9 cellular contexts compared by ENCODE assay signal in genomic region chr2:237701033-237701858, GRCh38.
DNase-seq lines count a peak whose midpoint lies in the region; ATAC-seq, FAIRE-seq and TF ChIP-seq lines count a peak whose summit lies in the region.
"Had no signal": no experiment of that assay in that cellular context is flagged by ENCODE, and none has a peak within 500 bp of the region (broad histone marks: within the 10 kb centered on the region; RNA-seq: fewer than 3 reads in every experiment).

No MANE protein-coding gene starts in this region.

- no peak overlapping the region; a peak in 1 of 7 replicates for H3K9ac ChIP-seq in H1 (replicated peaks in 1 of 4; ENCODE audit: extremely low read depth in 1 of 4, low read depth in 3 of 4, low read length in 3 of 4)
- no peak overlapping the region for H3K9ac ChIP-seq in parathyroid adenoma

- TF ChIP-seq POLR2A in Peyer's patch (IDR thresholded peaks at IDR 0.05) (no peak), H1 (IDR thresholded peaks at IDR 0.05; ENCODE audit: control extremely low read depth in 1 of 2, low read depth in 2 of 2, low read length in 2 of 2) (no peak)

- peak overlapping the region; percentile 38; the same call in 1 of the 2 replicates for H3K18ac ChIP-seq in H1 (ENCODE audit: extremely low read depth, low read length)

- H4K91ac ChIP-seq in H1 (replicated peaks; ENCODE audit: insufficient read length, low read length), result peak overlapping the region; percentile 75

- H3K14ac ChIP-seq in H1 (ENCODE audit: insufficient read length), result no peak overlapping the region

- H3K23ac ChIP-seq in H1 (ENCODE audit: insufficient read length), result no peak overlapping the region

- CTCF ChIA-PET in CD8-positive, alpha-beta T cell (lab: Charles Lee), result interaction anchor here (0.8 to 25.3 kb wide), 5 partner anchors 8 to 47 kb away, joined by 3 to 328 read pairs (median 3); no protein-coding TSS in a partner anchor
- CTCF ChIA-PET in H1 (lab: Charles Lee; ENCODE audit: partially characterized antibody), result interaction anchor here (1.1 to 2.4 kb wide), 6 partner anchors 14 to 189 kb away, joined by 3 to 7 read pairs (median 4); no protein-coding TSS in a partner anchor
- CTCF ChIA-PET in HEK293T (lab: Yijun Ruan, JAX), result interaction anchor here (1.3 kb wide), 1 partner anchor 14 kb away, joined by 4 read pairs; no protein-coding TSS in a partner anchor

- peaks cover 0 to 86% of the 10 kb centered on the region in 2 experiments; a peak in 2 of 4 replicates for H3K79me2 ChIP-seq in H1 (ENCODE audit: control insufficient read depth in 1 of 2, insufficient read depth in 2 of 2, low read length in 2 of 2)
- peaks cover 53% of the 10 kb centered on the region for H3K79me2 ChIP-seq in parathyroid adenoma

- peak; percentile 18 for ATAC-seq in CD8-positive, alpha-beta T cell
- ATAC-seq in HG02571 (IDR thresholded peaks at IDR 0.05; ENCODE audit: unreplicated experiment), result no peak

- no peak for TF ChIP-seq RAD21 in H1 (IDR thresholded peaks at IDR 0.05 in 1 of 2, conservative IDR thresholded peaks at IDR 0.05 in 1 of 2; ENCODE audit: low read depth in 2 of 2, low read length in 2 of 2)

- no peaks in the 10 kb centered on the region for H3K23me2 ChIP-seq in H1 (ENCODE audit: low read depth, low read length)

- no peaks in the 10 kb centered on the region for H3K9me3 ChIP-seq in CD8-positive, alpha-beta T cell (ENCODE audit: low read length)
- H3K9me3 ChIP-seq in Peyer's patch (no peaks in the 10 kb centered on the region), H1 (ENCODE audit: insufficient read depth in 2 of 2, low read depth in 1 of 2, low read length in 1 of 2) (no peaks in the 10 kb centered on the region), parathyroid adenoma (ENCODE audit: control insufficient read depth, low read length) (no peaks in the 10 kb centered on the region)

- peaks cover 94% of the 10 kb centered on the region for H3K4me1 Mint-ChIP-seq in CD8-positive, alpha-beta T cell (ENCODE audit: low read depth)

- no peaks in the 10 kb centered on the region for H3K27me3 Mint-ChIP-seq in CD8-positive, alpha-beta T cell (ENCODE audit: low read depth)

- peaks cover 3 to 18% of the 10 kb centered on the region in 2 experiments for H4K20me1 ChIP-seq in H1 (replicated peaks in 1 of 2; ENCODE audit: control insufficient read depth in 1 of 2, insufficient read depth in 2 of 2, low read length in 2 of 2)

- H2BK120ac ChIP-seq in H1 (replicated peaks; ENCODE audit: low read depth, low read length), result peak overlapping the region; percentile 49

- 0 out of 2 replicates have a peak overlapping the region, but pooled peaks have one; percentile 9 for H4K8ac ChIP-seq in H1 (ENCODE audit: extremely low read depth, insufficient read depth, low read length)

- peaks cover 17% of the 10 kb centered on the region for H3K36me3 Mint-ChIP-seq in CD8-positive, alpha-beta T cell

- H3K4ac ChIP-seq in H1 (replicated peaks; ENCODE audit: insufficient read length, low read depth, low read length), result peak overlapping the region; percentile 34

- no peak for FAIRE-seq in H1 (lab: Jason Lieb, UNC)
- FAIRE-seq: frontal cortex had no signal

- peaks cover 22% of the 10 kb centered on the region for H3K79me1 ChIP-seq in H1 (ENCODE audit: low read depth, low read length)

- intact Hi-C loops in CD8-positive, alpha-beta T cell (cut with DNase I, micrococcal nuclease), result loop anchor here (2.0 to 10.0 kb wide), 3 partner anchors 14 to 264 kb away; partner anchors contain the start of gene UBE2F (in 1 of the 2)

- H2BK20ac ChIP-seq in H1 (ENCODE audit: low read length), result peak overlapping the region; percentile 95

- POLR2A ChIA-PET in CD8-positive, alpha-beta T cell (lab: Charles Lee), result interaction anchor here (1.1 to 1.2 kb wide), 2 partner anchors 9 to 26 kb away, joined by 4 to 6 read pairs; no protein-coding TSS in a partner anchor
- POLR2A ChIA-PET in H1 (lab: Charles Lee; ENCODE audit: partially characterized antibody) (interaction anchor here (1.4 to 2.1 kb wide), 4 partner anchors 8 to 78 kb away, joined by 3 to 6 read pairs (median 6); no protein-coding TSS in a partner anchor), HEK293T (lab: Yijun Ruan, JAX) (interaction anchor here (1.1 to 1.5 kb wide), 4 partner anchors 10 to 32 kb away, joined by 3 to 6 read pairs (median 3); no protein-coding TSS in a partner anchor)

- H3K9me3 Mint-ChIP-seq in CD8-positive, alpha-beta T cell, result no peaks in the 10 kb centered on the region

- peak overlapping the region; percentile 99; the same call in 1 of the 2 replicates for H2BK15ac ChIP-seq in H1 (ENCODE audit: low read length)

- H3K27me3 ChIP-seq in CD8-positive, alpha-beta T cell (ENCODE audit: insufficient read depth, low read length), result no peaks in the 10 kb centered on the region
- H3K27me3 ChIP-seq in Peyer's patch, result no peaks in the 10 kb centered on the region
- H3K27me3 ChIP-seq in H1 (replicated peaks in 1 of 4; ENCODE audit: control insufficient read depth in 3 of 4, extremely low read depth in 1 of 4, insufficient read depth in 3 of 4, low read length in 3 of 4), result no peaks in the 10 kb centered on the region
- H3K27me3 ChIP-seq in parathyroid adenoma (ENCODE audit: control insufficient read depth, insufficient read depth, low read length), result no peaks in the 10 kb centered on the region

- H2AFZ ChIP-seq in H1 (ENCODE audit: low read length) (no peak overlapping the region), parathyroid adenoma (no peak overlapping the region)

- no peaks in the 10 kb centered on the region for H3K36me3 ChIP-seq in CD8-positive, alpha-beta T cell (ENCODE audit: insufficient read depth, low read length)
- H3K36me3 ChIP-seq in Peyer's patch (no peaks in the 10 kb centered on the region), H1 (ENCODE audit: control insufficient read depth in 2 of 4, insufficient read depth in 4 of 4, low read length in 3 of 4) (no peaks in the 10 kb centered on the region), parathyroid adenoma (ENCODE audit: control insufficient read depth, insufficient read depth, low read length) (no peaks in the 10 kb centered on the region)

- TF ChIP-seq CTCF in CD8-positive, alpha-beta T cell (IDR thresholded peaks at IDR 0.05), result no peak
- TF ChIP-seq CTCF in Peyer's patch (IDR thresholded peaks at IDR 0.05) (no peak), H1 (IDR thresholded peaks at IDR 0.05; ENCODE audit: control extremely low read depth in 1 of 3, insufficient read depth in 1 of 3, low read depth in 1 of 3, low read length in 3 of 3) (no peak), parathyroid adenoma (IDR thresholded peaks at IDR 0.05) (no peak)

- H2BK5ac ChIP-seq in H1 (ENCODE audit: low read depth, low read length), result peak overlapping the region; percentile 80; the same call in 1 of the 2 replicates

- WGBS in H1 (ENCODE audit: extremely low coverage in 1 of 2, insufficient coverage in 1 of 2, insufficient read length in 1 of 2, insufficient replicate concordance in 2 of 2, low coverage in 1 of 2, low lambda C conversion rate in 2 of 2, missing lambda C conversion rate in 1 of 2), 2 experiments, result 82% methylated on average over 17 of the region's 17 CpGs; no CpG with 5 or more reads in 1 of the 2 experiments

- H3K4me1 ChIP-seq in CD8-positive, alpha-beta T cell (ENCODE audit: insufficient read depth, low read length), result peaks cover 99% of the 10 kb centered on the region
- peaks cover 14 to 92% (median 50%) of the 10 kb centered on the region in 4 donors for H3K4me1 ChIP-seq in Peyer's patch
- peaks cover 24 to 48% (median 41%) of the 10 kb centered on the region in 4 experiments for H3K4me1 ChIP-seq in H1 (replicated peaks in 1 of 4; ENCODE audit: control insufficient read depth in 3 of 4, insufficient read depth in 4 of 4, low read length in 3 of 4)
- peaks cover 32% of the 10 kb centered on the region for H3K4me1 ChIP-seq in parathyroid adenoma

- peak overlapping the region; percentile 80 for H3K4me3 Mint-ChIP-seq in CD8-positive, alpha-beta T cell

- no peak overlapping the region for H3K4me3 ChIP-seq in CD8-positive, alpha-beta T cell (ENCODE audit: low read depth, low read length)
- H3K4me3 ChIP-seq in Peyer's patch (no peak overlapping the region), H1 (ENCODE audit: extremely low read depth in 1 of 4, insufficient read depth in 2 of 4, low read depth in 3 of 4, low read length in 4 of 4) (no peak overlapping the region), parathyroid adenoma (ENCODE audit: low read depth, low read length) (no peak overlapping the region)

- TF ChIP-seq EP300 in H1 (IDR thresholded peaks at IDR 0.05; ENCODE audit: borderline replicate concordance in 1 of 2, low read depth in 2 of 2, low read length in 2 of 2), result no peak

- H4K5ac ChIP-seq in H1 (ENCODE audit: insufficient read length, low read depth, low read length), result no peak overlapping the region

- peak overlapping the region; percentile 94 for H3K27ac Mint-ChIP-seq in CD8-positive, alpha-beta T cell

- peak overlapping the region in 1 of 2 experiments; percentile 20; a peak in 1 of 4 replicates for H3K4me2 ChIP-seq in H1 (ENCODE audit: insufficient read depth in 1 of 2, low read depth in 2 of 2, low read length in 2 of 2)
- no peak overlapping the region for H3K4me2 ChIP-seq in parathyroid adenoma (ENCODE audit: low read length)

- H2AK5ac ChIP-seq in H1 (ENCODE audit: low read depth, low read length), result peak overlapping the region; percentile 70; the same call in 1 of the 2 replicates

- DNase-seq in CD8-positive, alpha-beta T cell, result peak in 1 of 7 experiments; percentile 45
- DNase-seq in Peyer's patch, result peak in 1 of 3 donors; percentile 47
- DNase-seq in H1 (ENCODE audit: low read depth in 1 of 2, low spot score in 2 of 2), result no peak
- DNase-seq in NAMALWA (ENCODE audit: low spot score), result no peak
- DNase-seq in HEK293T (ENCODE audit: extremely low spot score), result no peak
- no peak for DNase-seq in NCI-H1694 treated with DMSO at 0.1 percent for 48 hours (lab: John Stamatoyannopoulos, UW)

- H2BK12ac ChIP-seq in H1 (ENCODE audit: low read depth, low read length), result peak overlapping the region; percentile 89; the same call in 1 of the 2 replicates

- peak overlapping the region; percentile 42 for H3K27ac ChIP-seq in CD8-positive, alpha-beta T cell (ENCODE audit: low read depth, low read length)
- H3K27ac ChIP-seq in Peyer's patch, result peak overlapping the region; percentile 23 to 99 (median 70)
- H3K27ac ChIP-seq in H1 (ENCODE audit: low read depth, low read length), result peak overlapping the region; percentile 69; the same call in 1 of the 2 replicates
- H3K27ac ChIP-seq in parathyroid adenoma, result peak overlapping the region; percentile 59

- no peak overlapping the region for H3K56ac ChIP-seq in H1 (replicated peaks; ENCODE audit: insufficient read length, low read depth, low read length)

TF ChIP-seq in H1, 55 proteins besides CTCF, POLR2A, EP300 and RAD21 (continues in another document):
- TF ChIP-seq SIN3A (conservative IDR thresholded peaks at IDR 0.05 in 1 of 2, IDR thresholded peaks at IDR 0.05 in 1 of 2; ENCODE audit: low read depth in 1 of 2, low read length in 2 of 2), result no peak
- TF ChIP-seq GABPA (IDR thresholded peaks at IDR 0.05; ENCODE audit: borderline replicate concordance, insufficient read depth, low read length), result no peak

TF ChIP-seq in HEK293T, 16 proteins besides CTCF, POLR2A, EP300 and RAD21:
- TF ChIP-seq ELF4 (IDR thresholded peaks at IDR 0.05) (no peak), FOXM1 (IDR thresholded peaks at IDR 0.05; ENCODE audit: borderline replicate concordance) (no peak), ARNT (IDR thresholded peaks at IDR 0.05) (no peak)
